In genomic region chr14:103846569-103847438, GRCh38 we compare ENCODE assay signal across 8 cellular contexts. TPM values are rescaled to one million over a fixed set of nuclear protein-coding genes. Genes with fewer than 3 reads are reported as not detected.
DNase-seq lines count a peak whose midpoint lies in the region; ATAC-seq and TF ChIP-seq lines count a peak whose summit lies in the region.

No MANE protein-coding gene starts in this region.

- DNase-seq in DND-41 (no peak), mesenchymal stem cell (peak; percentile 8), tibial artery (peak in 1 of 2 donors; percentile 73), epidermal melanocyte (ENCODE audit: insufficient read length, low spot score) (no peak)

- H3K79me1 ChIP-seq in mesenchymal stem cell (replicated peaks; ENCODE audit: low read length, poor library complexity, severe bottlenecking): peaks cover 10% of the 10 kb centered on the region

- H2AK5ac ChIP-seq in mesenchymal stem cell (ENCODE audit: low read length, severe bottlenecking): no peak overlapping the region

- H3K14ac ChIP-seq in mesenchymal stem cell (ENCODE audit: low read length in 2 of 2): peak overlapping the region in 1 of 2 experiments; percentile 86

- no peaks in the 10 kb centered on the region for H3K36me3 ChIP-seq in DND-41 (ENCODE audit: insufficient read depth, low read length)
- no peaks in the 10 kb centered on the region for H3K36me3 ChIP-seq in ectodermal cell (ENCODE audit: control insufficient read depth, insufficient read depth, low read length)
- H3K36me3 ChIP-seq in mesenchymal stem cell (ENCODE audit: control insufficient read depth in 1 of 2, insufficient read depth in 2 of 2, low read depth in 1 of 2, low read length in 2 of 2): peaks cover 0 to 3% of the 10 kb centered on the region in 2 experiments
- H3K36me3 ChIP-seq in tibial artery: no peaks in the 10 kb centered on the region

- H3K23ac ChIP-seq in mesenchymal stem cell (ENCODE audit: low read length in 2 of 2): peak overlapping the region in 1 of 2 experiments; percentile 93

- no peak overlapping the region for H2BK12ac ChIP-seq in mesenchymal stem cell (ENCODE audit: low read length in 2 of 2)

- H2BK120ac ChIP-seq in mesenchymal stem cell (ENCODE audit: low read depth, low read length): no peak overlapping the region

- H3K27ac ChIP-seq in DND-41 (ENCODE audit: low read length) (no peak overlapping the region), VCaP (peak overlapping the region; percentile 91), ectodermal cell (ENCODE audit: insufficient read depth, low read depth, low read length, poor library complexity, severe bottlenecking) (no peak overlapping the region), mesenchymal stem cell (ENCODE audit: low read length, poor library complexity, severe bottlenecking) (no peak overlapping the region), tibial artery (peak overlapping the region; percentile 39 to 42)

- H3K79me2 ChIP-seq in DND-41 (ENCODE audit: insufficient read depth, low read length): no peaks in the 10 kb centered on the region

- H3K4ac ChIP-seq in mesenchymal stem cell (ENCODE audit: low read depth in 1 of 2, low read length in 2 of 2): peak overlapping the region in 1 of 2 experiments; percentile 51

- H3K18ac ChIP-seq in mesenchymal stem cell (ENCODE audit: low read depth in 1 of 2, low read length in 2 of 2): peak overlapping the region in 1 of 2 experiments; percentile 76

- ATAC-seq in DND-41 (ENCODE audit: insufficient read depth, low read depth) (no peak), GM21360 (IDR thresholded peaks at IDR 0.05; ENCODE audit: unreplicated experiment) (peak; percentile 26), HG03521 (IDR thresholded peaks at IDR 0.05; ENCODE audit: unreplicated experiment) (peak; percentile 26)

- TF ChIP-seq CTCF in DND-41 (IDR thresholded peaks at IDR 0.05; ENCODE audit: borderline replicate concordance, extremely low read depth, low read length, poor library complexity, severe bottlenecking): no peak
- no peak for TF ChIP-seq CTCF in VCaP (conservative IDR thresholded peaks at IDR 0.05)
- TF ChIP-seq CTCF in tibial artery (IDR thresholded peaks at IDR 0.05): no peak

- peaks cover 18% of the 10 kb centered on the region for H3K27me3 ChIP-seq in DND-41 (ENCODE audit: insufficient read depth, low read length, poor library complexity)
- H3K27me3 ChIP-seq in ectodermal cell (ENCODE audit: control insufficient read depth, insufficient read depth, low read length, poor library complexity, severe bottlenecking): peaks cover 54% of the 10 kb centered on the region
- peaks cover 7 to 47% of the 10 kb centered on the region in 2 experiments for H3K27me3 ChIP-seq in mesenchymal stem cell (ENCODE audit: control insufficient read depth in 1 of 2, insufficient read depth in 1 of 2, low read length in 2 of 2)
- H3K27me3 ChIP-seq in tibial artery: no peaks in the 10 kb centered on the region

- H3K4me2 ChIP-seq in DND-41 (ENCODE audit: insufficient read depth, low read length): peak overlapping the region; percentile 62
- peak overlapping the region; percentile 99 for H3K4me2 ChIP-seq in mesenchymal stem cell (ENCODE audit: low read length, poor library complexity, severe bottlenecking)

- H4K20me1 ChIP-seq in DND-41 (ENCODE audit: insufficient read depth, low read length): peaks cover 3% of the 10 kb centered on the region; the same call in 1 of the 2 replicates

- H4K91ac ChIP-seq in mesenchymal stem cell (ENCODE audit: low read length): no peak overlapping the region

- H4K8ac ChIP-seq in mesenchymal stem cell (ENCODE audit: low read length): no peak overlapping the region

- H2AFZ ChIP-seq in DND-41 (ENCODE audit: low read depth, low read length) (no peak overlapping the region), mesenchymal stem cell (ENCODE audit: low read depth, low read length) (peak overlapping the region; percentile 53)

- no peak overlapping the region for H2BK15ac ChIP-seq in mesenchymal stem cell (ENCODE audit: low read depth, poor library complexity, severe bottlenecking)

- H3K9me3 ChIP-seq in DND-41 (ENCODE audit: insufficient read depth, low read length, severe bottlenecking): no peaks in the 10 kb centered on the region
- H3K9me3 ChIP-seq in ectodermal cell (ENCODE audit: control insufficient read depth, low read length): no peaks in the 10 kb centered on the region
- no peaks in the 10 kb centered on the region for H3K9me3 ChIP-seq in mesenchymal stem cell (ENCODE audit: control insufficient read depth, low read length)
- H3K9me3 ChIP-seq in tibial artery: no peaks in the 10 kb centered on the region

- H3K4me1 ChIP-seq in DND-41 (ENCODE audit: insufficient read depth, low read length): peaks cover 5% of the 10 kb centered on the region
- no peaks in the 10 kb centered on the region for H3K4me1 ChIP-seq in ectodermal cell (ENCODE audit: control insufficient read depth, insufficient read depth, low read length)
- peaks cover 14% of the 10 kb centered on the region for H3K4me1 ChIP-seq in mesenchymal stem cell (ENCODE audit: control insufficient read depth, insufficient read depth, low read depth, low read length)
- peaks cover 0 to 21% (median 14%) of the 10 kb centered on the region in 4 donors for H3K4me1 ChIP-seq in tibial artery

- peak overlapping the region in 1 of 2 experiments; percentile 47; a peak in 2 of 4 replicates for H3K4me3 ChIP-seq in DND-41 (ENCODE audit: low read depth in 1 of 2, low read length in 2 of 2)
- H3K4me3 ChIP-seq in ectodermal cell (ENCODE audit: insufficient read depth, low read depth, low read length): peak overlapping the region; percentile 51
- H3K4me3 ChIP-seq in mesenchymal stem cell (ENCODE audit: insufficient read depth in 1 of 2, low read depth in 1 of 2, low read length in 2 of 2): peak overlapping the region; percentile 80 to 86
- H3K4me3 ChIP-seq in tibial artery: peak overlapping the region; percentile 54 to 88

- no peak overlapping the region for H3K9ac ChIP-seq in DND-41 (ENCODE audit: low read depth, low read length)
- H3K9ac ChIP-seq in mesenchymal stem cell (ENCODE audit: low read length): peak overlapping the region; percentile 37

- intact Hi-C loops in tibial artery (cut with DNase I; ENCODE audit: low total_unique reads): loop anchor here (5.0 kb wide), 1 partner anchor 75 kb away; a partner anchor contains a TSS

- 0% methylated on average over 92 to 93 of the region's 93 CpGs for WGBS in ectodermal cell, 2 experiments
- WGBS in mesenchymal stem cell: under 1% methylated on average over 32 of the region's 93 CpGs

- no peak overlapping the region for H2BK5ac ChIP-seq in mesenchymal stem cell (ENCODE audit: low read depth, low read length, poor library complexity, severe bottlenecking)

RNA-seq across cellular contexts. Expression of gene PPP1R13B, which starts 0.6 kb away (rescaled TPM):
- 2.2 TPM for polyA plus RNA-seq in ectodermal cell (2013, experiment 1 of 4)
- polyA plus RNA-seq in ectodermal cell (2013, experiment 2 of 4): 2.4 TPM
- 3.2 TPM for polyA plus RNA-seq in ectodermal cell (2013, experiment 3 of 4)
- 1.7 TPM for polyA plus RNA-seq in ectodermal cell (2013, experiment 4 of 4)
- 1.2 TPM for polyA plus RNA-seq in mesenchymal stem cell (2013, experiment 1 of 2)
- polyA plus RNA-seq in mesenchymal stem cell (2013, experiment 2 of 2): 0.86 TPM

Comparison
In these comparisons a context has a peak if more than half of its experiments do, and no peak if none do; other contexts are left out.
1. H3K27ac ChIP-seq: peak in VCaP (single experiment) and tibial artery (2 of 2); none in DND-41 (single experiment), ectodermal cell (single experiment) and mesenchymal stem cell (single experiment).